10 cellular contexts compared by ENCODE assay signal in the genomic region with DNA sequence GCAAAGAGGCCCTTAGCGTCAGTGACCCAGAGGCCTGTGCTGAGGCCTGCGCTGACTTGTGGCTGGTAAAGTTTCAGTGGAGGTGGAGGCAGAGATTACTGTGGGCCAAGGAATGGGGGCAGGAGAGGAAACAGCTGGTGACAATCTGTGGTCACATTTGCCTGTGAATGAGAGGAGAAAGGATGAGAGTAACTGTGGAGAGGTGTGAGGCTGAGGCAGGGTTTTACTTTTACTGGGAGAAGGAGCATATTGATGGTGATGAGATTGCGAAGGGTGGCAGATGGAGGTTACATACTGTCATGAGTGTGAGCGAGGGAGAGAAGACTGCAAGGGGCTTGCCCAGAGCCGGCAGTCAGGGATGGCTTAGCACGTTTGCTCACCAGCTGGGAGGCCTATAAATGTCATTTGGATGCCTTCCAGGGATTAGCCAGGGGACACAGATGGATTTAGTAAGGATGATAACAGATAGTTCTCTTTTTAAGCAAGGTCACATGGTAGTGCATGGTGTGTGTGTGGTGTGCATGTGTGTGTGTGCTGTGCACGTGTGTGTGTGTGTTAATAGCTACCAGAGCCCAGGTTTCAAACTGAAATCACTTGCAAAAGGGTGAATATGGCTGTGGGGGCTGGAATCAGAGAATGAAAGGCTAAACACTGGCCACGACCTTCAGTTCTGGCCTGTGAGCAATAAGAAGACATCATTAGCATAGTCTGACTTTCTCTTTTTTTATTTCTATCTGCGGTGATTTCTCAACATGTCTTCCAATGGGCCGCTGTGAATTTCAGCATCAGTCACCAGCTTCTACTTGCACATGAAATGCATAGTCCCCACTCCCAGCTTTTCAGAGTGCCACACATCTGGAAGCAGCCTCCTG.
DNase-seq lines count a peak whose midpoint lies in the region; ATAC-seq lines count a peak whose summit lies in the region.
"Had no signal": no experiment of that assay in that cellular context is flagged by ENCODE, and none has a peak within 500 bp of the region (broad histone marks: within the 10 kb centered on the region; RNA-seq: fewer than 3 reads in every experiment).

No MANE protein-coding gene starts in this region.

- DNase-seq in DMS 273 (lab: John Stamatoyannopoulos, UW; ENCODE audit: unreplicated experiment) (peak; percentile 91), adipocyte (ENCODE audit: low read depth) (peak; percentile 28), left lobe of liver (ENCODE audit: low spot score) (peak; percentile 23), SHP77 treated with DMSO at 0.1 percent for 48 hours (lab: John Stamatoyannopoulos, UW) (no peak), HK-2 (ENCODE audit: unreplicated experiment) (no peak)
- DNase-seq: NCI-H1930 had no signal

- H3K27me3 ChIP-seq in adipocyte (replicated peaks; ENCODE audit: control insufficient read depth, insufficient read depth, low read length), result no peaks in the 10 kb centered on the region

- H3K4me3 ChIP-seq in adipocyte (ENCODE audit: low read length), result no peak overlapping the region

- no peaks in the 10 kb centered on the region for H3K36me3 ChIP-seq in adipocyte (ENCODE audit: control insufficient read depth, insufficient read depth, low read length, severe bottlenecking)

- no peaks in the 10 kb centered on the region for H3K9me3 ChIP-seq in adipocyte (ENCODE audit: control insufficient read depth, low read length)
- H3K9me3 ChIP-seq: Caco-2 had no signal

- H3K9ac ChIP-seq in adipocyte (ENCODE audit: low read length), result no peak overlapping the region

- peaks cover 4% of the 10 kb centered on the region for H3K4me1 ChIP-seq in adipocyte (ENCODE audit: control insufficient read depth, insufficient read depth, low read length)
- H3K4me1 ChIP-seq: Caco-2 had no signal

- ATAC-seq in HG02678 (IDR thresholded peaks at IDR 0.05; ENCODE audit: unreplicated experiment), result peak; percentile 50
- no peak for ATAC-seq in left lobe of liver
- no peak for ATAC-seq in GM18498 (IDR thresholded peaks at IDR 0.05; ENCODE audit: unreplicated experiment)
- ATAC-seq in GM21447 (IDR thresholded peaks at IDR 0.05; ENCODE audit: unreplicated experiment), result no peak

Comparison
In these comparisons a context has a peak if more than half of its experiments do, and no peak if none do; other contexts are left out.
1. DNase-seq: peak in DMS 273 (single experiment), adipocyte (single experiment) and left lobe of liver (single experiment); none in SHP77 treated with DMSO at 0.1 percent for 48 hours (single experiment) and HK-2 (single experiment).